Comparison of ENCODE assay signal across 18 cellular contexts in genomic region chr6:12528581-12529363, GRCh38.
DNase-seq lines count a peak whose midpoint lies in the region; ATAC-seq and TF ChIP-seq lines count a peak whose summit lies in the region.
"Had no signal": no experiment of that assay in that cellular context is flagged by ENCODE, and none has a peak within 500 bp of the region (broad histone marks: within the 10 kb centered on the region; RNA-seq: fewer than 3 reads in every experiment).

No MANE protein-coding gene starts in this region.

- H3K27me3 Mint-ChIP-seq in nephron progenitor cell (ENCODE audit: low read depth, poor library complexity): peaks cover 11% of the 10 kb centered on the region
- no peaks in the 10 kb centered on the region for H3K27me3 Mint-ChIP-seq in chondrocyte (ENCODE audit: low read depth)

- H3K9me3 Mint-ChIP-seq in nephron progenitor cell: peaks cover 30% of the 10 kb centered on the region
- H3K9me3 Mint-ChIP-seq in chondrocyte (ENCODE audit: low read depth): peaks cover 4% of the 10 kb centered on the region

- no peak overlapping the region for H3K27ac ChIP-seq in PC-3 (ENCODE audit: low read length)
- H3K27ac ChIP-seq: parathyroid adenoma had no signal

- no peak overlapping the region for H3K4me3 Mint-ChIP-seq in nephron progenitor cell
- H3K4me3 Mint-ChIP-seq in chondrocyte (ENCODE audit: unreplicated experiment): no peak overlapping the region
- H3K4me3 Mint-ChIP-seq: activated T-helper 17 cell treated with anti-CD3 and anti-CD28 coated beads, Interleukin-2, amount 50 U/mL, for 72 hours; CD4-positive, alpha-beta memory T cell had no signal

- ATAC-seq in PC-3: peak; percentile 15; the same call in 1 of the 2 replicates
- ATAC-seq in HG02623 (IDR thresholded peaks at IDR 0.05; ENCODE audit: unreplicated experiment): no peak
- ATAC-seq in HG03175 (IDR thresholded peaks at IDR 0.05; ENCODE audit: unreplicated experiment): no peak
- no peak for ATAC-seq in HG02610 (IDR thresholded peaks at IDR 0.05; ENCODE audit: unreplicated experiment)
- ATAC-seq: activated T-helper 17 cell treated with anti-CD3 and anti-CD28 coated beads, Interleukin-2, amount 50 U/mL, for 72 hours had no signal

- CTCF ChIA-PET in PC-3 (lab: Charles Lee): no interaction called here

- H3K36me3 Mint-ChIP-seq in nephron progenitor cell (ENCODE audit: low read depth) (no peaks in the 10 kb centered on the region), chondrocyte (ENCODE audit: low read depth) (peaks cover 3% of the 10 kb centered on the region)
- H3K36me3 Mint-ChIP-seq: CD4-positive, alpha-beta memory T cell had no signal

- POLR2A ChIA-PET in PC-3 (lab: Charles Lee; ENCODE audit: unreplicated experiment): no interaction called here

- H3K9me2 ChIP-seq in PC-3 (replicated peaks; ENCODE audit: low read length): no peaks in the 10 kb centered on the region

- peak overlapping the region; percentile 75 for H3K27ac Mint-ChIP-seq in nephron progenitor cell
- H3K27ac Mint-ChIP-seq in chondrocyte (ENCODE audit: unreplicated experiment): no peak overlapping the region
- H3K27ac Mint-ChIP-seq: activated T-helper 17 cell treated with anti-CD3 and anti-CD28 coated beads, Interleukin-2, amount 50 U/mL, for 72 hours; CD4-positive, alpha-beta memory T cell had no signal

- H3K4me1 Mint-ChIP-seq in nephron progenitor cell: peaks cover 27% of the 10 kb centered on the region
- H3K4me1 Mint-ChIP-seq in chondrocyte (ENCODE audit: low read depth): no peaks in the 10 kb centered on the region
- H3K4me1 Mint-ChIP-seq: activated T-helper 17 cell treated with anti-CD3 and anti-CD28 coated beads, Interleukin-2, amount 50 U/mL, for 72 hours; CD4-positive, alpha-beta memory T cell had no signal

- H3K4me1 ChIP-seq in BE2C: peaks cover 9% of the 10 kb centered on the region
- no peaks in the 10 kb centered on the region for H3K4me1 ChIP-seq in PC-3 (ENCODE audit: insufficient read depth, low read length)
- H3K4me1 ChIP-seq: parathyroid adenoma had no signal

- H3K79me2 ChIP-seq in PC-3 (ENCODE audit: low read length): no peaks in the 10 kb centered on the region
- H3K79me2 ChIP-seq: parathyroid adenoma had no signal

- H3F3A ChIP-seq in PC-3 (ENCODE audit: low read length, unreplicated experiment): no peaks in the 10 kb centered on the region

- H3K4me3 ChIP-seq in BE2C (ENCODE audit: low read depth, low read length) (no peak overlapping the region), PC-3 (ENCODE audit: low read length) (no peak overlapping the region), fibroblast of villous mesenchyme (ENCODE audit: low read depth, low read length) (no peak overlapping the region)

- H3K9ac ChIP-seq in PC-3 (ENCODE audit: low read length): no peak overlapping the region
- H3K9ac ChIP-seq: parathyroid adenoma had no signal

- TF ChIP-seq CTCF in BE2C (IDR thresholded peaks at IDR 0.05; ENCODE audit: low read depth, low read length) (no peak), PC-3 (conservative IDR thresholded peaks at IDR 0.05; ENCODE audit: low read depth, low read length) (no peak), fibroblast of villous mesenchyme (IDR thresholded peaks at IDR 0.05; ENCODE audit: insufficient read depth, low read depth, low read length) (no peak), nephron progenitor cell (IDR thresholded peaks at IDR 0.05) (no peak), chondrocyte (IDR thresholded peaks at IDR 0.05) (no peak)

- no peak overlapping the region for H3K4me2 ChIP-seq in PC-3 (ENCODE audit: low read length)

- DNase-seq in BE2C (peak; percentile 66), PC-3 (no peak), fibroblast of villous mesenchyme (ENCODE audit: low read depth) (peak; percentile 68), nephron progenitor cell (no peak), chondrocyte (ENCODE audit: low spot score) (no peak)
- DNase-seq: amniotic stem cell; CD4-positive, alpha-beta memory T cell; cerebellar nuclear complex; DND-41; NCI-H2029 treated with DMSO at 0.1 percent for 48 hours; stimulated activated CD4-positive, alpha-beta T cell treated with anti-CD3 and anti-CD28 coated beads, Interleukin-12 subunit alpha, Interleukin-12 subunit beta, amount 100 ng/mL, for 4 hours; stimulated activated naive CD4-positive, alpha-beta T cell; SW 1271 had no signal

- no TSS peak for BruUV-seq in PC-3 (replicated peaks; lab: Mats Ljungman, UMichigan)

- H2AFZ ChIP-seq in PC-3 (ENCODE audit: low read length): no peak overlapping the region; the same call in 1 of the 2 replicates
- H2AFZ ChIP-seq: parathyroid adenoma had no signal

- no peaks in the 10 kb centered on the region for H4K20me1 ChIP-seq in PC-3 (ENCODE audit: low read length)

- H3K36me3 ChIP-seq in BE2C (no peaks in the 10 kb centered on the region), PC-3 (ENCODE audit: low read depth, low read length) (no peaks in the 10 kb centered on the region)

- H3K27me3 ChIP-seq in BE2C: no peaks in the 10 kb centered on the region
- no peaks in the 10 kb centered on the region for H3K27me3 ChIP-seq in PC-3 (ENCODE audit: low read length)

- intact Hi-C loops in PC-3 (cut with micrococcal nuclease): no loop called here

- H3K9me3 ChIP-seq in BE2C (no peaks in the 10 kb centered on the region), PC-3 (ENCODE audit: low read length) (no peaks in the 10 kb centered on the region)

Comparison
In these comparisons a context has a peak if more than half of its experiments do, and no peak if none do; other contexts are left out.
1. DNase-seq: peak in BE2C (single experiment) and fibroblast of villous mesenchyme (single experiment); none in PC-3 (single experiment), nephron progenitor cell (single experiment) and chondrocyte (single experiment).